Comparison of ENCODE assay signal across 27 cellular contexts in genomic region chr2:219624565-219624964, GRCh38. TPM values are rescaled to one million over a fixed set of nuclear protein-coding genes. Genes with fewer than 3 reads are reported as not detected.
A peak's percentile ranks its signal among the peaks of the same experiment; 100 is the strongest.
DNase-seq lines count a peak whose midpoint lies in the region; ATAC-seq, FAIRE-seq and TF ChIP-seq lines count a peak whose summit lies in the region.
"Had no signal": no experiment of that assay in that cellular context is flagged by ENCODE, and none has a peak within 500 bp of the region (broad histone marks: within the 10 kb centered on the region; RNA-seq: fewer than 3 reads in every experiment).

No MANE protein-coding gene starts in this region.

- no peaks in the 10 kb centered on the region for H4K20me1 ChIP-seq in osteoblast (ENCODE audit: insufficient read depth, low read length)

- H3K9me3 ChIP-seq in right atrium auricular region = no peaks in the 10 kb centered on the region
- no peaks in the 10 kb centered on the region for H3K9me3 ChIP-seq in osteoblast (ENCODE audit: low read depth, low read length)
- H3K9me3 ChIP-seq: BE2C, SJSA1 had no signal

- H3K4me2 ChIP-seq in osteoblast (ENCODE audit: insufficient read depth, low read length) = no peak overlapping the region

- H3K36me3 ChIP-seq in right atrium auricular region (no peaks in the 10 kb centered on the region), osteoblast (ENCODE audit: insufficient read depth, low read length) (no peaks in the 10 kb centered on the region)
- H3K36me3 ChIP-seq: BE2C, SJSA1 had no signal

- no peak overlapping the region for H2AFZ ChIP-seq in osteoblast (ENCODE audit: low read length)

- TF ChIP-seq CTCF in right atrium auricular region (IDR thresholded peaks at IDR 0.05) = no peak
- no peak for TF ChIP-seq CTCF in osteoblast (IDR thresholded peaks at IDR 0.05; ENCODE audit: extremely low read depth, low read depth, low read length)

- no peak for DNase-seq in Right ventricle myocardium inferior (ENCODE audit: missing footprints)
- no peak for DNase-seq in cardiac septum (ENCODE audit: low spot score)
- peak; percentile 77 for DNase-seq in right atrium auricular region (ENCODE audit: low spot score)
- DNase-seq in osteoblast (ENCODE audit: insufficient read length, low spot score, missing footprints) = peak; percentile 64
- DNase-seq in urothelium cell line (ENCODE audit: low spot score) = no peak
- no peak for DNase-seq in mucosa of gallbladder (ENCODE audit: low spot score)
- DNase-seq in activated T-cell treated with anti-CD3 and anti-CD28 coated beads for 4 hours = no peak
- no peak for DNase-seq in DMS153 treated with DMSO at 0.1 percent for 48 hours (lab: John Stamatoyannopoulos, UW; ENCODE audit: unreplicated experiment)
- DNase-seq: 8988T; ACHN; BE2C; CD8-positive, alpha-beta memory T cell; DMS 273 treated with DMSO at 0.1 percent for 48 hours; DMS79 treated with DMSO at 0.1 percent for 48 hours; GF-D8; H9; KBM-7; NCI-H1105 treated with DMSO at 0.1 percent for 48 hours; NCI-H2029; NCI-H446 treated with DMSO at 0.1 percent for 48 hours; NCI-H526; NCI-H82; NK-92 treated with Interleukin-12 subunit alpha and Interleukin-12 subunit beta, amount 100 ng/mL, for 24 hours; PC-3 had no signal

- H3K27ac ChIP-seq in right atrium auricular region = peak overlapping the region; percentile 86 to 98
- H3K27ac ChIP-seq in osteoblast (ENCODE audit: low read depth, low read length) = no peak overlapping the region
- H3K27ac ChIP-seq: SJSA1 had no signal

- H3K4me1 ChIP-seq in right atrium auricular region = peaks cover 0 to 47% of the 10 kb centered on the region in 2 donors
- H3K4me1 ChIP-seq in osteoblast (ENCODE audit: insufficient read depth, low read length) = no peaks in the 10 kb centered on the region
- H3K4me1 ChIP-seq: BE2C had no signal

- H3K4me3 ChIP-seq in right atrium auricular region (no peak overlapping the region), osteoblast (ENCODE audit: insufficient read depth, low read length) (no peak overlapping the region)
- H3K4me3 ChIP-seq: SJSA1 had no signal

- peak; percentile 58 for FAIRE-seq in urothelium cell line (lab: Jason Lieb, UNC)
- FAIRE-seq: GM12891 had no signal

- H3K27me3 ChIP-seq in right atrium auricular region (no peaks in the 10 kb centered on the region), osteoblast (ENCODE audit: insufficient read depth, low read length) (peaks cover 8% of the 10 kb centered on the region)
- H3K27me3 ChIP-seq: BE2C had no signal

- H3K79me2 ChIP-seq in osteoblast (ENCODE audit: insufficient read depth, low read length) = no peaks in the 10 kb centered on the region

- ATAC-seq in Right ventricle myocardium inferior = peak; percentile 56
- ATAC-seq: PC-3 had no signal

- intact Hi-C loops in Right ventricle myocardium inferior (cut with DNase I) (no loop called here), cardiac septum (cut with DNase I) (no loop called here)

RNA-seq across cellular contexts. Expression of gene SLC4A3, which starts 2.9 kb away (rescaled TPM):
- total RNA-seq in Right ventricle myocardium inferior (445 TPM), cardiac septum (396 TPM), right atrium auricular region (100 to 1,000 TPM; 270 to 502 TPM), osteoblast (2.5 and 3.8 TPM in 2 replicates), mucosa of gallbladder (7.3 TPM)

RNA-seq across cellular contexts. Expression of gene STK11IP, which starts 26.9 kb away (rescaled TPM):
- total RNA-seq in Right ventricle myocardium inferior = 13.9 TPM
- total RNA-seq in cardiac septum = 20.2 TPM
- 1 to 10 TPM; 5.5 to 6.6 TPM for total RNA-seq in right atrium auricular region
- total RNA-seq in osteoblast = 19.4 and 22.1 TPM in 2 replicates
- total RNA-seq in mucosa of gallbladder = 44.4 TPM

RNA-seq across cellular contexts. Expression of gene INHA, which starts 52.5 kb away (rescaled TPM):
- total RNA-seq in Right ventricle myocardium inferior = 1.9 TPM
- total RNA-seq in cardiac septum = 0.59 TPM
- 10 to 100 TPM in 1 of 2 donors, 1 to 10 TPM in 1; 1.0 to 28.3 TPM for total RNA-seq in right atrium auricular region
- total RNA-seq in osteoblast = under 0.01 and 0.29 TPM in 2 replicates
- total RNA-seq in mucosa of gallbladder = 0.37 TPM
- total RNA-seq: CD8-positive, alpha-beta memory T cell; LHCN-M2 had no signal

RNA-seq across cellular contexts. Expression of gene OBSL1, which starts 53.2 kb away (rescaled TPM):
- total RNA-seq in Right ventricle myocardium inferior = 158 TPM
- 199 TPM for total RNA-seq in cardiac septum
- total RNA-seq in right atrium auricular region = 100 to 1,000 TPM; 150 to 157 TPM
- total RNA-seq in osteoblast = 60.4 and 65.9 TPM in 2 replicates
- total RNA-seq in mucosa of gallbladder = 57.8 TPM

Comparison
In these comparisons a context has a peak if more than half of its experiments do, and no peak if none do; other contexts are left out.
1. DNase-seq: peak in right atrium auricular region (single experiment) and osteoblast (single experiment); none in Right ventricle myocardium inferior (single experiment), cardiac septum (single experiment), urothelium cell line (single experiment), mucosa of gallbladder (single experiment), activated T-cell treated with anti-CD3 and anti-CD28 coated beads for 4 hours (single experiment) and DMS153 treated with DMSO at 0.1 percent for 48 hours (single experiment).
2. RNA of gene SLC4A3, which starts 2.9 kb away (total RNA-seq): 270 to 502 TPM in right atrium auricular region, 445 TPM in Right ventricle myocardium inferior (single experiment) and 396 TPM in cardiac septum (single experiment); 7.3 TPM in mucosa of gallbladder (single experiment) and 2.5 to 3.8 TPM in osteoblast; every median in the first group is over 10 times any median in the second.